ENCODE assay signal across 23 cellular contexts in the genomic region with DNA sequence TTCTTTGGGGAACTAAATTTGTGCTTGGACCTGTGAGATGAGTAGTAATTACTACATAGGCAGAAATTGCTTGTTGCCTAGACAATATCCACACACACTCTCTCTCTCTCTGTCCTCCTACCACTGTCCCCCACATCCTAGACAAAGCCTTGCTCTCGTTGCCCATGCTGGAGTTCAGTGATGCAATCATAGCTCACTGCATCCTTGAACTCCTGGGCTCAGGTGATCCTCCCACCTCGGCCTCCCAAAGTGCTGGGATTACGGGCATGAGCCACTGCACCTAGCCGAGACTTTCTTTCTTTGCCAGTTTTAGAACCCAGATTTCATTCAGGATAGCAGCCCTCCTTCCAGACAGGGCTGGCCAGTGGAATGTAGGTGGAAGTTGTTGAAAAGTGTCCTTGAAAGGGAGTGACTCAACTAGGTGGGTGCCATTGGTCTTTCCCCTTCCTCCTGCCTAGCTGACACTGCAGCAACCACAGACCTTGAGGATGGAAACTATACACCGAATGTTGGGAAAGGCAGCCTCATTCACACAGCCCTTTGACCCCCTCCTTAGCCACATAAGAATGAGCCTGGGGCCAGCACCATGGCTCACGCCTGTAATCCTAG. TPM values are rescaled to one million over a fixed set of nuclear protein-coding genes. Genes with fewer than 3 reads are reported as not detected.
"Had no signal": no experiment of that assay in that cellular context is flagged by ENCODE, and none has a peak within 500 bp of the region (broad histone marks: within the 10 kb centered on the region; RNA-seq: fewer than 3 reads in every experiment).

No MANE protein-coding gene starts in this region.

- FAIRE-seq: HTR-8/SVneo, RCC 7860 had no signal

- H3K9me3 ChIP-seq: SK-N-SH had no signal

- H3K27ac ChIP-seq: HL-60, RWPE1 had no signal

- DNase-seq: Karpas-422, KG1, MM.1S, NCI-H1092 treated with DMSO at 0.1 percent for 48 hours, NCI-H1436, NCI-H187, NCI-H2029, NCI-H2081 treated with DMSO at 0.1 percent for 48 hours, NCI-H2171, NCI-H226, NCI-H446, NCI-H510A, NCI-H524 treated with DMSO at 0.1 percent for 48 hours, NCI-H69, NCI-H774, SHP77, SK-N-SH, SW 1271 had no signal

- H3K9ac ChIP-seq: SK-N-SH had no signal

- H3K4me2 ChIP-seq: SK-N-SH had no signal

RNA-seq across cellular contexts. Expression of a gene that starts 45.2 kb away (rescaled TPM):
- total RNA-seq: SK-MEL-5 had no signal
- polyA plus RNA-seq: SK-N-SH had no signal
